In genomic region chr7:28409716-28410627, GRCh38 we compare ENCODE assay signal across 8 cellular contexts. TPM values are rescaled to one million over a fixed set of nuclear protein-coding genes. Genes with fewer than 3 reads are reported as not detected.
DNase-seq lines count a peak whose midpoint lies in the region; ATAC-seq and TF ChIP-seq lines count a peak whose summit lies in the region.

No MANE protein-coding gene starts in this region.

- no peaks in the 10 kb centered on the region for H3K36me3 Mint-ChIP-seq in activated naive CD8-positive, alpha-beta T cell treated with anti-CD3 and anti-CD28 coated beads, Interleukin-2, amount 10 ng/mL, durations not matched to agents 7 days and 5 days
- no peaks in the 10 kb centered on the region for H3K36me3 Mint-ChIP-seq in progenitor cell of endocrine pancreas (ENCODE audit: insufficient read depth)

- no peaks in the 10 kb centered on the region for H3K9me3 Mint-ChIP-seq in activated naive CD8-positive, alpha-beta T cell treated with anti-CD3 and anti-CD28 coated beads, Interleukin-2, amount 10 ng/mL, durations not matched to agents 7 days and 5 days
- no peaks in the 10 kb centered on the region for H3K9me3 Mint-ChIP-seq in progenitor cell of endocrine pancreas (ENCODE audit: low read depth)

- H3K4me1 Mint-ChIP-seq in activated naive CD8-positive, alpha-beta T cell treated with anti-CD3 and anti-CD28 coated beads, Interleukin-2, amount 10 ng/mL, durations not matched to agents 7 days and 5 days: peaks cover 22% of the 10 kb centered on the region
- peaks cover 13% of the 10 kb centered on the region for H3K4me1 Mint-ChIP-seq in progenitor cell of endocrine pancreas (ENCODE audit: low read depth)

- H3K27me3 Mint-ChIP-seq in activated naive CD8-positive, alpha-beta T cell treated with anti-CD3 and anti-CD28 coated beads, Interleukin-2, amount 10 ng/mL, durations not matched to agents 7 days and 5 days: peaks cover 61% of the 10 kb centered on the region
- peaks cover 87% of the 10 kb centered on the region for H3K27me3 Mint-ChIP-seq in progenitor cell of endocrine pancreas

- H3K27ac Mint-ChIP-seq in activated naive CD8-positive, alpha-beta T cell treated with anti-CD3 and anti-CD28 coated beads, Interleukin-2, amount 10 ng/mL, durations not matched to agents 7 days and 5 days: no peak overlapping the region
- peak overlapping the region; percentile 96 for H3K27ac Mint-ChIP-seq in progenitor cell of endocrine pancreas

- TF ChIP-seq CTCF in progenitor cell of endocrine pancreas (IDR thresholded peaks at IDR 0.05; ENCODE audit: unreplicated experiment): no peak

- ATAC-seq in HG03439 (IDR thresholded peaks at IDR 0.05; ENCODE audit: unreplicated experiment) (peak; percentile 10), left cardiac atrium (peak; percentile 37 to 39), GM21526 (IDR thresholded peaks at IDR 0.05; ENCODE audit: low FRiP score, unreplicated experiment) (no peak)
- no peak for ATAC-seq in activated naive CD8-positive, alpha-beta T cell treated with anti-CD3 and anti-CD28 coated beads, Interleukin-2, amount 10 ng/mL, durations not matched to agents 7 days and 5 days (ENCODE audit: low read depth)

- peak; percentile 78 for DNase-seq in Daoy (ENCODE audit: low read depth)
- peak; percentile 46 for DNase-seq in activated naive CD8-positive, alpha-beta T cell treated with anti-CD3 and anti-CD28 coated beads, Interleukin-2, amount 10 ng/mL, durations not matched to agents 7 days and 5 days
- peak; percentile 53 for DNase-seq in left cardiac atrium
- peak; percentile 43 for DNase-seq in progenitor cell of endocrine pancreas (ENCODE audit: low spot score, unreplicated experiment)
- DNase-seq in RKO (ENCODE audit: low spot score): no peak
- DNase-seq in ureter (ENCODE audit: low spot score): no peak

- POLR2A ChIA-PET in activated naive CD8-positive, alpha-beta T cell treated with anti-CD3 and anti-CD28 coated beads, Interleukin-2, amount 10 ng/mL, durations not matched to agents 7 days and 5 days (lab: Charles Lee): no interaction called here

- intact Hi-C loops in left cardiac atrium (cut with DNase I): loop anchor here in 1 of 2 donors (2.0 to 10.0 kb wide), 3 partner anchors 125 to 275 kb away; no protein-coding TSS in a partner anchor

- peak overlapping the region; percentile 90 for H3K4me3 Mint-ChIP-seq in activated naive CD8-positive, alpha-beta T cell treated with anti-CD3 and anti-CD28 coated beads, Interleukin-2, amount 10 ng/mL, durations not matched to agents 7 days and 5 days
- peak overlapping the region; percentile 82 for H3K4me3 Mint-ChIP-seq in progenitor cell of endocrine pancreas (ENCODE audit: low read depth)

RNA-seq across cellular contexts. Expression of gene CREB5, which starts 2.3 kb away (rescaled TPM):
- total RNA-seq in Daoy (2014; rRNA removed; shearing (Covaris generic)): 12.1 and 17.3 TPM in 2 replicates
- not detected for total RNA-seq in activated naive CD8-positive, alpha-beta T cell treated with anti-CD3 and anti-CD28 coated beads, Interleukin-2, amount 10 ng/mL, durations not matched to agents 7 days and 5 days
- total RNA-seq in left cardiac atrium (10 to 100 TPM in 1 of 2 donors, 1 to 10 TPM in 1; 7.7 to 11.6 TPM), progenitor cell of endocrine pancreas (4.6 and 5.4 TPM in 2 replicates), ureter (10.6 TPM)

Comparison
In these comparisons a context has a peak if more than half of its experiments do, and no peak if none do; other contexts are left out.
1. DNase-seq: peak in Daoy (single experiment), activated naive CD8-positive, alpha-beta T cell treated with anti-CD3 and anti-CD28 coated beads, Interleukin-2, amount 10 ng/mL, durations not matched to agents 7 days and 5 days (single experiment), left cardiac atrium (single experiment) and progenitor cell of endocrine pancreas (single experiment); none in RKO (single experiment) and ureter (single experiment).
2. ATAC-seq: peak in HG03439 (single experiment) and left cardiac atrium (2 of 2); none in activated naive CD8-positive, alpha-beta T cell treated with anti-CD3 and anti-CD28 coated beads, Interleukin-2, amount 10 ng/mL, durations not matched to agents 7 days and 5 days (single experiment) and GM21526 (single experiment).